21 cellular contexts compared by ENCODE assay signal in genomic region chr16:78780808-78781207, GRCh38.
DNase-seq lines count a peak whose midpoint lies in the region; ATAC-seq lines count a peak whose summit lies in the region.
"Had no signal": no experiment of that assay in that cellular context is flagged by ENCODE, and none has a peak within 500 bp of the region (broad histone marks: within the 10 kb centered on the region; RNA-seq: fewer than 3 reads in every experiment).

No MANE protein-coding gene starts in this region.

- CTCF ChIA-PET in activated CD4-positive, alpha-beta T cell treated with anti-CD3 and anti-CD28 coated beads, Interleukin-2, amount 10 ng/mL, durations not matched to agents 7 days and 5 days (lab: Charles Lee) = interaction anchor here (0.5 to 4.1 kb wide), 3 partner anchors 11 to 108 kb away, joined by 3 to 27 read pairs (median 5); no protein-coding TSS in a partner anchor

- peaks cover 43% of the 10 kb centered on the region for H3K4me1 Mint-ChIP-seq in activated CD4-positive, alpha-beta T cell treated with anti-CD3 and anti-CD28 coated beads, Interleukin-2, amount 10 ng/mL, durations not matched to agents 7 days and 5 days
- peaks cover 33% of the 10 kb centered on the region for H3K4me1 Mint-ChIP-seq in activated T-helper 17 cell treated with anti-CD3 and anti-CD28 coated beads, Interleukin-2, amount 50 U/mL, for 72 hours

- no peak overlapping the region for H3K4me3 Mint-ChIP-seq in activated CD4-positive, alpha-beta T cell treated with anti-CD3 and anti-CD28 coated beads, Interleukin-2, amount 10 ng/mL, durations not matched to agents 7 days and 5 days
- H3K4me3 Mint-ChIP-seq in activated T-helper 17 cell treated with anti-CD3 and anti-CD28 coated beads, Interleukin-2, amount 50 U/mL, for 72 hours = no peak overlapping the region
- H3K4me3 Mint-ChIP-seq: CD4-positive, alpha-beta memory T cell had no signal

- POLR2A ChIA-PET in activated CD4-positive, alpha-beta T cell treated with anti-CD3 and anti-CD28 coated beads, Interleukin-2, amount 10 ng/mL, durations not matched to agents 7 days and 5 days (lab: Charles Lee) = interaction anchor here (0.6 kb wide), 1 partner anchor 820 kb away, joined by 5 read pairs; the partner anchor contains the start of gene MAF

- no peaks in the 10 kb centered on the region for H3K27me3 Mint-ChIP-seq in activated CD4-positive, alpha-beta T cell treated with anti-CD3 and anti-CD28 coated beads, Interleukin-2, amount 10 ng/mL, durations not matched to agents 7 days and 5 days
- no peaks in the 10 kb centered on the region for H3K27me3 Mint-ChIP-seq in activated T-helper 17 cell treated with anti-CD3 and anti-CD28 coated beads, Interleukin-2, amount 50 U/mL, for 72 hours

- no peak for DNase-seq in activated CD4-positive, alpha-beta T cell treated with anti-CD3 and anti-CD28 coated beads, Interleukin-2, amount 10 ng/mL, durations not matched to agents 7 days and 5 days
- no peak for DNase-seq in activated CD4-positive, alpha-beta T cell treated with anti-CD3 and anti-CD28 coated beads for 1 hour
- no peak for DNase-seq in activated naive CD4-positive, alpha-beta T cell treated with anti-CD3 and anti-CD28 coated beads, Interleukin-2, amount 50 U/mL, for 72 hours (ENCODE audit: low spot score in 2 of 2)
- DNase-seq in activated naive CD4-positive, alpha-beta T cell (lab: John Stamatoyannopoulos, UW) = no peak
- no peak for DNase-seq in DMS53 (lab: John Stamatoyannopoulos, UW)
- DNase-seq: C1 segment of cervical spinal cord; CD4-positive, alpha-beta memory T cell; COR-L47; H7; Karpas-422; NCI-H1092 treated with DMSO at 0.1 percent for 48 hours; NCI-H1436; NCI-H187; NCI-H2171 treated with DMSO at 0.1 percent for 48 hours; NCI-H345; NCI-H510A treated with DMSO at 0.1 percent for 48 hours; SIG-M5 had no signal

- peak in 1 of 2 donors; percentile 22 for ATAC-seq in activated naive CD4-positive, alpha-beta T cell treated with anti-CD3 and anti-CD28 coated beads, Interleukin-2, amount 50 U/mL, for 72 hours
- peak; percentile 10 for ATAC-seq in activated T-helper 17 cell treated with anti-CD3 and anti-CD28 coated beads, Interleukin-2, amount 50 U/mL, for 72 hours (replicated peaks)
- no peak for ATAC-seq in HG03039 (IDR thresholded peaks at IDR 0.05; ENCODE audit: unreplicated experiment)
- ATAC-seq: A549, HepG2 had no signal

- peaks cover 1% of the 10 kb centered on the region for H3K36me3 Mint-ChIP-seq in activated CD4-positive, alpha-beta T cell treated with anti-CD3 and anti-CD28 coated beads, Interleukin-2, amount 10 ng/mL, durations not matched to agents 7 days and 5 days (ENCODE audit: low read depth)
- peaks cover 9 to 11% of the 10 kb centered on the region in 2 donors for H3K36me3 Mint-ChIP-seq in activated naive CD4-positive, alpha-beta T cell treated with anti-CD3 and anti-CD28 coated beads, Interleukin-2, amount 50 U/mL, for 72 hours
- peaks cover 54% of the 10 kb centered on the region for H3K36me3 Mint-ChIP-seq in activated T-helper 17 cell treated with anti-CD3 and anti-CD28 coated beads, Interleukin-2, amount 50 U/mL, for 72 hours (ENCODE audit: low read depth)

- H3K9me3 Mint-ChIP-seq in activated CD4-positive, alpha-beta T cell treated with anti-CD3 and anti-CD28 coated beads, Interleukin-2, amount 10 ng/mL, durations not matched to agents 7 days and 5 days = peaks cover 8% of the 10 kb centered on the region
- H3K9me3 Mint-ChIP-seq in activated naive CD4-positive, alpha-beta T cell treated with anti-CD3 and anti-CD28 coated beads, Interleukin-2, amount 50 U/mL, for 72 hours = peaks cover 3 to 16% of the 10 kb centered on the region in 2 donors
- H3K9me3 Mint-ChIP-seq in activated T-helper 17 cell treated with anti-CD3 and anti-CD28 coated beads, Interleukin-2, amount 50 U/mL, for 72 hours = peaks cover 6% of the 10 kb centered on the region

- H3K27ac Mint-ChIP-seq in activated CD4-positive, alpha-beta T cell treated with anti-CD3 and anti-CD28 coated beads, Interleukin-2, amount 10 ng/mL, durations not matched to agents 7 days and 5 days = peak overlapping the region; percentile 34
- H3K27ac Mint-ChIP-seq in activated naive CD4-positive, alpha-beta T cell treated with anti-CD3 and anti-CD28 coated beads, Interleukin-2, amount 50 U/mL, for 72 hours = peak overlapping the region; percentile 41 to 89
- H3K27ac Mint-ChIP-seq in activated T-helper 17 cell treated with anti-CD3 and anti-CD28 coated beads, Interleukin-2, amount 50 U/mL, for 72 hours = no peak overlapping the region
